ENCODE assay signal across 21 cellular contexts in the genomic region with DNA sequence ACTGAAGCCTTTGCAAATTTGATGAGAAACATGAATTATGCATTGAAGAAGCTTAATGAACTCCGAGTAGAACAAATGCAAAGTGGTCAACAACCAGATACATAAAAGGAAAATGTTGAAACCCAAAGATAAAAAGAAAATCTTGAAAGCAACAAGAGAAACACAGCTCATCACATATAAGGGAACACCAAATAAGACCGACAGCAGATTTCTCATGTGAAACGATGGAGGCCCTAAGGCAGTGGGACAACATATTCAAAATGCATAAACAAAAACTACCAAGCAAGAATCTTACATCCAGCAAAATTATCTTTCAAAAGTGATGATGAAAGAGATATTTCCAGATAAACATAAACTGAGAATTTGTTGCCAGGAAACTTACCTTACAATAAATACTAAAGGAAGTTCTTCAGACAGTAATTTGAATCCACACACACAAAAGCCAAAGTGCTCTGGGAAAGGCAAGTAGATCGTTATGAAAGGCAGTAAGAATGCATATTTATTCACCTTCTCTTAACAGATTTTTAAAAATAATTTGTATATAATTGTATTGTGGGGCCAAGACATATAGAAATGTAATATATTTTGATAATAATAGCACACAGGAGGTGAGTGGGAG. TPM values are rescaled to one million over a fixed set of nuclear protein-coding genes. Genes with fewer than 3 reads are reported as not detected.
DNase-seq lines count a peak whose midpoint lies in the region; ATAC-seq lines count a peak whose summit lies in the region.
"Had no signal": no experiment of that assay in that cellular context is flagged by ENCODE, and none has a peak within 500 bp of the region (broad histone marks: within the 10 kb centered on the region; RNA-seq: fewer than 3 reads in every experiment).

No MANE protein-coding gene starts in this region.

- ATAC-seq in GM18861 (IDR thresholded peaks at IDR 0.05; ENCODE audit: unreplicated experiment) (no peak), esophagus mucosa (no peak)
- ATAC-seq: activated naive CD8-positive, alpha-beta T cell treated with anti-CD3 and anti-CD28 coated beads, Interleukin-2, amount 50 U/mL, for 24 hours; activated T-cell treated with anti-CD3 and anti-CD28 coated beads, Interleukin-2, amount 50 U/mL, for 4 hours; left lung; sciatic nerve; T-cell had no signal

- in situ Hi-C loops in ACHN (cut with HindIII; ENCODE audit: low pct_ligation_motif_present, low pct_unique_long_range_greater_than_20kb, low sequenced_read_pairs), result no loop called here
- in situ Hi-C loops in KBM-7 (cut with MboI; ENCODE audit: low pct_unique_long_range_greater_than_20kb, low sequenced_read_pairs), result no loop called here

- DNase-seq in ACHN (peak; percentile 9), KBM-7 (peak; percentile 21), OCI-M1 (lab: John Stamatoyannopoulos, UW) (peak; percentile 61), amniotic epithelial cell (ENCODE audit: low read depth) (peak; percentile 6), occipital lobe (lab: John Stamatoyannopoulos, UW) (no peak)
- no peak for DNase-seq in activated CD4-positive, alpha-beta T cell treated with anti-CD3 and anti-CD28 coated beads, Interleukin-2, amount 50 U/mL, for 48 hours
- DNase-seq: activated naive CD8-positive, alpha-beta T cell treated with anti-CD3 and anti-CD28 coated beads, Interleukin-2, amount 50 U/mL, for 24 hours; activated T-cell treated with anti-CD3 and anti-CD28 coated beads, Interleukin-2, amount 50 U/mL, for 4 hours; C1 segment of cervical spinal cord; left lung; NCI-H1436; NCI-H2107; NCI-H524 treated with DMSO at 0.1 percent for 48 hours; stimulated activated CD4-positive, alpha-beta T cell treated with anti-CD3 and anti-CD28 coated beads, Interleukin-15, amount 100 ng/mL, for 24 hours; stimulated activated naive CD4-positive, alpha-beta T cell; T-cell had no signal

RNA-seq across cellular contexts. Expression of a gene that starts 22.5 kb away (rescaled TPM):
- total RNA-seq in esophagus mucosa, result 6.7 TPM
- not detected for total RNA-seq in occipital lobe
- total RNA-seq: activated T-cell treated with anti-CD3 and anti-CD28 coated beads, Interleukin-2, amount 50 U/mL, for 4 hours; glomerular endothelial cell; myocyte; T-cell had no signal

Comparison
In these comparisons a context has a peak if more than half of its experiments do, and no peak if none do; other contexts are left out.
1. DNase-seq: peak in ACHN (single experiment), KBM-7 (single experiment), OCI-M1 (single experiment) and amniotic epithelial cell (single experiment); none in activated CD4-positive, alpha-beta T cell treated with anti-CD3 and anti-CD28 coated beads, Interleukin-2, amount 50 U/mL, for 48 hours (0 of 2) and occipital lobe (single experiment).